2 cellular contexts compared by ENCODE assay signal in genomic region chr9:35740243-35740642, GRCh38.
TF ChIP-seq lines count a peak whose summit lies in the region.

No MANE protein-coding gene starts in this region.

TF ChIP-seq in HEK293, 187 proteins besides CTCF, POLR2A, EP300 and RAD21:
- no peak for TF ChIP-seq SP7 (tag by site-specific recombination; IDR thresholded peaks at IDR 0.05)
- TF ChIP-seq PRDM10 (tag by site-specific recombination; IDR thresholded peaks at IDR 0.05) = peak; percentile 84

TF ChIP-seq in H1, 55 proteins besides CTCF, POLR2A, EP300 and RAD21:
- TF ChIP-seq SIRT6 (IDR thresholded peaks at IDR 0.05; ENCODE audit: low read length) (no peak), POLR2AphosphoS5 (IDR thresholded peaks at IDR 0.05; ENCODE audit: low read depth, low read length) (no peak; the same call in 1 of the 2 replicates), CBX8 (IDR thresholded peaks at IDR 0.05; ENCODE audit: borderline replicate concordance, low read depth, low read length) (no peak), FOSL1 (IDR thresholded peaks at IDR 0.05; ENCODE audit: insufficient read depth, low read depth, low read length) (no peak), KDM5A (IDR thresholded peaks at IDR 0.05; ENCODE audit: low read length) (no peak), POU5F1 (IDR thresholded peaks at IDR 0.05; ENCODE audit: low read depth, low read length) (no peak), SRF (IDR thresholded peaks at IDR 0.05; ENCODE audit: low read depth, low read length) (no peak), TCF12 (IDR thresholded peaks at IDR 0.05; ENCODE audit: low read depth, low read length) (no peak), SP4 (IDR thresholded peaks at IDR 0.05; ENCODE audit: low read length) (no peak), BCL11A (IDR thresholded peaks at IDR 0.05; ENCODE audit: low read depth in 2 of 2, low read length in 2 of 2) (no peak), ATF2 (IDR thresholded peaks at IDR 0.05; ENCODE audit: low read length) (no peak), EZH2 (IDR thresholded peaks at IDR 0.05; ENCODE audit: low read depth, low read length, severe bottlenecking) (no peak), SP1 (IDR thresholded peaks at IDR 0.05; ENCODE audit: low read depth, low read length) (no peak), GABPA (IDR thresholded peaks at IDR 0.05; ENCODE audit: borderline replicate concordance, insufficient read depth, low read length) (no peak), CHD2 (IDR thresholded peaks at IDR 0.05; ENCODE audit: low read length) (no peak), ASH2L (IDR thresholded peaks at IDR 0.05; ENCODE audit: low read length) (no peak), RFX5 (IDR thresholded peaks at IDR 0.05; ENCODE audit: borderline replicate concordance, low read depth, low read length) (no peak), EGR1 (IDR thresholded peaks at IDR 0.05; ENCODE audit: borderline replicate concordance, low read depth, low read length) (no peak), ZNF274 (IDR thresholded peaks at IDR 0.05; ENCODE audit: borderline replicate concordance, extremely low read depth, low read length) (no peak)
- TF ChIP-seq, protein P1, sequence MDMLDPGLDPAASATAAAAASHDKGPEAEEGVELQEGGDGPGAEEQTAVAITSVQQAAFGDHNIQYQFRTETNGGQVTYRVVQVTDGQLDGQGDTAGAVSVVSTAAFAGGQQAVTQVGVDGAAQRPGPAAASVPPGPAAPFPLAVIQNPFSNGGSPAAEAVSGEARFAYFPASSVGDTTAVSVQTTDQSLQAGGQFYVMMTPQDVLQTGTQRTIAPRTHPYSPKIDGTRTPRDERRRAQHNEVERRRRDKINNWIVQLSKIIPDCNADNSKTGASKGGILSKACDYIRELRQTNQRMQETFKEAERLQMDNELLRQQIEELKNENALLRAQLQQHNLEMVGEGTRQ (IDR thresholded peaks at IDR 0.05; ENCODE audit: low read length) = no peak
